ENCODE assay signal across 15 cellular contexts in genomic region chr17:83012873-83013778, GRCh38.
A peak's percentile ranks its signal among the peaks of the same experiment; 100 is the strongest.
DNase-seq lines count a peak whose midpoint lies in the region; TF ChIP-seq lines count a peak whose summit lies in the region.
"Had no signal": no experiment of that assay in that cellular context is flagged by ENCODE, and none has a peak within 500 bp of the region (broad histone marks: within the 10 kb centered on the region; RNA-seq: fewer than 3 reads in every experiment).

No MANE protein-coding gene starts in this region.

- CTCF ChIA-PET in AG04449 (lab: Yijun Ruan, JAX): interaction anchor here (1.0 to 1.1 kb wide), 2 partner anchors 50 to 231 kb away, joined by 3 read pairs; no protein-coding TSS in a partner anchor

- no peak overlapping the region for H3K27ac ChIP-seq in dorsolateral prefrontal cortex
- H3K27ac ChIP-seq: vagina, WERI-Rb-1 had no signal

- H3K27me3 ChIP-seq in dorsolateral prefrontal cortex: no peaks in the 10 kb centered on the region
- H3K27me3 ChIP-seq: vagina had no signal

- POLR2A ChIA-PET in AG04449 (lab: Yijun Ruan, JAX): no interaction called here

- DNase-seq in AG04449 (ENCODE audit: low read depth, low spot score): peak; percentile 93
- peak; percentile 92 for DNase-seq in H4 (ENCODE audit: low spot score)
- DNase-seq in astrocyte of the cerebellum (ENCODE audit: low read depth): peak; percentile 91
- DNase-seq in islet precursor cell: peak; percentile 45
- no peak for DNase-seq in NCI-H446 treated with DMSO at 0.1 percent for 48 hours (lab: John Stamatoyannopoulos, UW)
- DNase-seq in SW 1271 (lab: John Stamatoyannopoulos, UW): no peak
- no peak for DNase-seq in dorsolateral prefrontal cortex
- no peak for DNase-seq in NCI-H1092 (lab: John Stamatoyannopoulos, UW)
- DNase-seq: ACHN, GF-D8, NCI-H1105, NCI-H526 treated with DMSO at 0.1 percent for 48 hours, SIG-M5, WERI-Rb-1 had no signal

- H3K4me3 ChIP-seq in AG04449 (ENCODE audit: low read depth, low read length) (peak overlapping the region; percentile 36), astrocyte of the cerebellum (ENCODE audit: low read depth, low read length) (no peak overlapping the region), dorsolateral prefrontal cortex (no peak overlapping the region)
- H3K4me3 ChIP-seq: vagina had no signal

- intact Hi-C loops in dorsolateral prefrontal cortex (cut with DNase I): no loop called here

- in situ Hi-C loops in astrocyte of the cerebellum (cut with HindIII; ENCODE audit: low sequenced_read_pairs): no loop called here

- TF ChIP-seq CTCF in AG04449 (IDR thresholded peaks at IDR 0.05; ENCODE audit: insufficient read depth, low read length, missing control alignments) (no peak), astrocyte of the cerebellum (IDR thresholded peaks at IDR 0.05; ENCODE audit: low read depth, low read length, missing control alignments) (no peak), dorsolateral prefrontal cortex (IDR thresholded peaks at IDR 0.05 in 54 of 56, conservative IDR thresholded peaks at IDR 0.05 in 2 of 56; ENCODE audit: low read depth in 1 of 56, partially characterized antibody in 56 of 56) (no peak)

Comparison
In these comparisons a context has a peak if more than half of its experiments do, and no peak if none do; other contexts are left out.
1. DNase-seq: peak in AG04449 (single experiment), H4 (single experiment), astrocyte of the cerebellum (single experiment) and islet precursor cell (single experiment); none in NCI-H446 treated with DMSO at 0.1 percent for 48 hours (single experiment), SW 1271 (0 of 2), dorsolateral prefrontal cortex (0 of 10) and NCI-H1092 (single experiment).